9 cellular contexts compared by ENCODE assay signal in the genomic region with DNA sequence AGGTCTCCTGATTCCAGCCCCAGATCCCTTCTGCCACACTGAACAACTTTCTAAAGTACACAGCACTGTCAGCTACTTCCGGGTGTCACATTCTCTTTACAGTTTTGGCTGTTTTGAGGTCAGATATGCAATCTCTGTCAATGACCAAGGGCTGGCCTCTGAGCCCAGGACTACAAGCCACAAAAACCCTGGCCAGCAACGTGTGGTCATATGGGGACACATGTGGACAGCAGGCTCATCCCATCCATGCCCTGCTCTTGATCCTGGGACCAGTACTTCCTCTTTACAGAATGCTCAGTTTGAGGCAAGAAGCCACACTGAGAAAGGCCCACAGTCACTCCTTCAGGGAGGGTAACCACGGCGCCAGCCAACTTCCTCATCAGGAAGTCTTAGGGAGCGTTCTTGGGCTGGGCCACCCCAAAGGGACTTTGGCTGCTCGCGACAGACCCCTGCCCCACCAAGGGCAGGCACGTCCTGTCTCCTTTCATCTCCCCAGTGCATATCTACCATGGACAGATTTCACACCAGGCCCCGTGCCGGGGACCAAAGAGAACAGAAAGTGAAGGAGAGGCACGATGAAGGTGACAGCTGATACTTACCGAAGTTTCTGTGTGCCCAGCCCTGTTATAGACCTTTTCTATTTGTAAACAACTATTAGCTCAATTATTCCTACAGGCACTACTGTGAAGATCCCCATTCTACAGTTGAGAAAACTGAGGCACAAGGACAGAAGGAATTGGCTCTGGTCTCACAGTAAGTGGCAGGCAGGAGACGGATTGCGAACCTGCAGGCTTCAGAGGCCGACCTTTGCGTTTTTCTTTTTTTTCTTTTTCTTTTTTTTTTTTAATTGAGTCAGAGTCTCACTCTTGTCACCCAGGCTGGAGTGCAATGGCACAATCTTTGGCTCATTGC. TPM values are rescaled to one million over a fixed set of nuclear protein-coding genes. Genes with fewer than 3 reads are reported as not detected.
DNase-seq lines count a peak whose midpoint lies in the region; ATAC-seq lines count a peak whose summit lies in the region.
"Had no signal": no experiment of that assay in that cellular context is flagged by ENCODE, and none has a peak within 500 bp of the region (broad histone marks: within the 10 kb centered on the region; RNA-seq: fewer than 3 reads in every experiment).

No MANE protein-coding gene starts in this region.

- H3K4me3 Mint-ChIP-seq in activated naive CD4-positive, alpha-beta T cell treated with anti-CD3 and anti-CD28 coated beads, Interleukin-2, amount 50 U/mL, for 24 hours, result peak overlapping the region; percentile 79

- H3K27ac Mint-ChIP-seq in activated naive CD4-positive, alpha-beta T cell treated with anti-CD3 and anti-CD28 coated beads, Interleukin-2, amount 50 U/mL, for 24 hours, result peak overlapping the region; percentile 98

- no peaks in the 10 kb centered on the region for H3K9me3 Mint-ChIP-seq in activated naive CD4-positive, alpha-beta T cell treated with anti-CD3 and anti-CD28 coated beads, Interleukin-2, amount 50 U/mL, for 24 hours

- in situ Hi-C loops in KBM-7 (cut with MboI; ENCODE audit: low pct_unique_long_range_greater_than_20kb, low sequenced_read_pairs), result no loop called here

- H3K27me3 Mint-ChIP-seq in activated naive CD4-positive, alpha-beta T cell treated with anti-CD3 and anti-CD28 coated beads, Interleukin-2, amount 50 U/mL, for 24 hours, result no peaks in the 10 kb centered on the region

- peaks cover 83% of the 10 kb centered on the region for H3K4me1 Mint-ChIP-seq in activated naive CD4-positive, alpha-beta T cell treated with anti-CD3 and anti-CD28 coated beads, Interleukin-2, amount 50 U/mL, for 24 hours

- peaks cover 15% of the 10 kb centered on the region for H3K36me3 Mint-ChIP-seq in activated naive CD4-positive, alpha-beta T cell treated with anti-CD3 and anti-CD28 coated beads, Interleukin-2, amount 50 U/mL, for 24 hours

- peak; percentile 68 for ATAC-seq in GM21390 (IDR thresholded peaks at IDR 0.05; ENCODE audit: unreplicated experiment)

- DNase-seq in EH (ENCODE audit: low read depth) (peak; percentile 68), KBM-7 (peak; percentile 93), mucosa of gallbladder (ENCODE audit: low spot score) (peak; percentile 54), retina (no peak), 8988T (no peak), mesenteric fat pad (ENCODE audit: low spot score) (no peak)

RNA-seq across cellular contexts. Expression of gene STK10, which starts 37.3 kb away (rescaled TPM):
- total RNA-seq in mucosa of gallbladder, result 45.1 TPM
- 82.2 TPM for total RNA-seq in mesenteric fat pad

RNA-seq across cellular contexts. Expression of gene EFCAB9, which starts 43.2 kb away (rescaled TPM):
- not detected for total RNA-seq in mucosa of gallbladder
- total RNA-seq in mesenteric fat pad, result not detected
- total RNA-seq: renal cortical epithelial cell had no signal

Comparison
In these comparisons a context has a peak if more than half of its experiments do, and no peak if none do; other contexts are left out.
1. DNase-seq: peak in EH (single experiment), KBM-7 (single experiment) and mucosa of gallbladder (single experiment); none in retina (single experiment), 8988T (single experiment) and mesenteric fat pad (single experiment).